17 cellular contexts compared by ENCODE assay signal in genomic region chr2:130354135-130354420, GRCh38. TPM values are rescaled to one million over a fixed set of nuclear protein-coding genes. Genes with fewer than 3 reads are reported as not detected.
DNase-seq lines count a peak whose midpoint lies in the region; ATAC-seq and TF ChIP-seq lines count a peak whose summit lies in the region.
"Had no signal": no experiment of that assay in that cellular context is flagged by ENCODE, and none has a peak within 500 bp of the region (broad histone marks: within the 10 kb centered on the region; RNA-seq: fewer than 3 reads in every experiment).

No MANE protein-coding gene starts in this region.

- H3K27ac ChIP-seq in SK-N-SH (ENCODE audit: low read depth in 2 of 2, low read length in 1 of 2) = no peak overlapping the region
- H3K27ac ChIP-seq in CD4-positive, alpha-beta memory T cell (ENCODE audit: low read depth, low read length) = no peak overlapping the region
- H3K27ac ChIP-seq: brain microvascular endothelial cell had no signal

- H3K4me2 ChIP-seq in SK-N-SH = 0 out of 2 replicates have a peak overlapping the region, but pooled peaks have one; percentile 90

- peak overlapping the region; percentile 68 to 86 (median 83) for H3K4me3 Mint-ChIP-seq in CD4-positive, alpha-beta memory T cell
- H3K4me3 Mint-ChIP-seq in T-helper 17 cell (peak overlapping the region; percentile 86), naive B cell (peak overlapping the region in 6 of 8 donors; percentile 16 to 91 (median 80))

- H3K27me3 Mint-ChIP-seq in CD4-positive, alpha-beta memory T cell = no peaks in the 10 kb centered on the region
- H3K27me3 Mint-ChIP-seq in T-helper 17 cell (no peaks in the 10 kb centered on the region), naive B cell (peaks cover 0 to 11% (median 0%) of the 10 kb centered on the region in 3 donors)

- TF ChIP-seq CTCF in SK-N-SH (IDR thresholded peaks at IDR 0.05) = no peak

- peaks cover 3% of the 10 kb centered on the region for H3F3A ChIP-seq in SK-N-SH (replicated peaks; ENCODE audit: insufficient read depth)

- no peaks in the 10 kb centered on the region; the same call in 1 of the 2 replicates for H3K79me2 ChIP-seq in SK-N-SH (ENCODE audit: insufficient read depth)

- DNase-seq in SK-N-SH = no peak
- DNase-seq in CD4-positive, alpha-beta memory T cell = no peak
- no peak for DNase-seq in T-helper 17 cell
- DNase-seq in naive B cell = no peak
- no peak for DNase-seq in UCSD-AML1 (lab: John Stamatoyannopoulos, UW; ENCODE audit: unreplicated experiment)
- DNase-seq in anterior cingulate cortex (lab: John Stamatoyannopoulos, UW) = no peak
- no peak for DNase-seq in DMS79 (lab: John Stamatoyannopoulos, UW)
- DNase-seq: activated effector memory CD4-positive, alpha-beta T cell treated with Interleukin-2 at 50 U/mL for 16 hours; brain microvascular endothelial cell; kidney glomerular epithelial cell; midbrain; NCI-H774; stimulated activated CD4-positive, alpha-beta T cell treated with anti-CD3 and anti-CD28 coated beads, Interleukin-15, amount 100 ng/mL, for 24 hours; stimulated activated naive CD8-positive, alpha-beta T cell treated with anti-CD3 and anti-CD28 coated beads, Interleukin-15, amount 100 ng/mL, for 72 hours; T1000 had no signal

- peaks cover 0 to 2% of the 10 kb centered on the region in 2 experiments for H3K36me3 ChIP-seq in SK-N-SH (replicated peaks in 1 of 2; ENCODE audit: control insufficient read depth in 1 of 2, insufficient read depth in 2 of 2, low read length in 1 of 2)
- H3K36me3 ChIP-seq in CD4-positive, alpha-beta memory T cell (ENCODE audit: insufficient read depth, low read length) = no peaks in the 10 kb centered on the region
- H3K36me3 ChIP-seq: brain microvascular endothelial cell had no signal

- intact Hi-C loops in CD4-positive, alpha-beta memory T cell (cut with micrococcal nuclease) = no loop called here

- POLR2A ChIA-PET in SK-N-SH (lab: Yijun Ruan, JAX) = interaction anchor here (0.5 to 3.7 kb wide), 2 partner anchors 11 to 166 kb away, joined by 5 to 38 read pairs; partner anchors contain the start of gene IMP4
- POLR2A ChIA-PET in CD4-positive, alpha-beta memory T cell (lab: Charles Lee; ENCODE audit: partially characterized antibody) = interaction anchor here (1.0 to 5.9 kb wide), 4 partner anchors 11 to 173 kb away, joined by 3 to 64 read pairs (median 6); partner anchors contain the start of genes IMP4, MZT2B and SMPD4

- H3K27ac Mint-ChIP-seq in CD4-positive, alpha-beta memory T cell = peak overlapping the region in 1 of 7 donors; percentile 57
- H3K27ac Mint-ChIP-seq in T-helper 17 cell (no peak overlapping the region), naive B cell (peak overlapping the region in 1 of 6 donors; percentile 24)

- no peak overlapping the region for H3K4me3 ChIP-seq in SK-N-SH (ENCODE audit: low read depth in 2 of 2, low read length in 1 of 2)
- H3K4me3 ChIP-seq in CD4-positive, alpha-beta memory T cell (ENCODE audit: low read length in 2 of 2) = no peak overlapping the region

- H3K4me1 Mint-ChIP-seq in CD4-positive, alpha-beta memory T cell = peaks cover 10 to 18% (median 16%) of the 10 kb centered on the region in 4 donors
- H3K4me1 Mint-ChIP-seq in T-helper 17 cell (peaks cover 8% of the 10 kb centered on the region), naive B cell (peaks cover 22 to 32% (median 29%) of the 10 kb centered on the region in 3 donors)

- WGBS in SK-N-SH (ENCODE audit: low lambda C conversion rate) = 80% methylated on average over 1 of the region's 1 CpG

- H2AFZ ChIP-seq in SK-N-SH (ENCODE audit: low read depth) = no peak overlapping the region

- H3K4me1 ChIP-seq in SK-N-SH (ENCODE audit: control insufficient read depth in 1 of 2, insufficient read depth in 2 of 2, low read depth in 1 of 2, low read length in 1 of 2) = peaks cover 0 to 24% of the 10 kb centered on the region in 2 experiments; a peak in 2 of 4 replicates
- peaks cover 14% of the 10 kb centered on the region for H3K4me1 ChIP-seq in CD4-positive, alpha-beta memory T cell (ENCODE audit: insufficient read depth, low read length)

- H3K9ac ChIP-seq in SK-N-SH = no peak overlapping the region

- H3K27me3 ChIP-seq in SK-N-SH (ENCODE audit: insufficient read depth) = no peaks in the 10 kb centered on the region
- H3K27me3 ChIP-seq in CD4-positive, alpha-beta memory T cell (ENCODE audit: insufficient read depth, low read length) = no peaks in the 10 kb centered on the region
- H3K27me3 ChIP-seq: brain microvascular endothelial cell had no signal

- no peaks in the 10 kb centered on the region for H3K9me2 ChIP-seq in SK-N-SH

- peaks cover 0 to 5% of the 10 kb centered on the region in 2 donors for H3K36me3 Mint-ChIP-seq in CD4-positive, alpha-beta memory T cell
- no peaks in the 10 kb centered on the region for H3K36me3 Mint-ChIP-seq in T-helper 17 cell (ENCODE audit: low read depth)
- H3K36me3 Mint-ChIP-seq in naive B cell = no peaks in the 10 kb centered on the region

- peaks cover 0 to 3% (median 0%) of the 10 kb centered on the region in 8 donors for H3K9me3 Mint-ChIP-seq in CD4-positive, alpha-beta memory T cell
- no peaks in the 10 kb centered on the region for H3K9me3 Mint-ChIP-seq in naive B cell
- H3K9me3 Mint-ChIP-seq: stimulated activated naive CD8-positive, alpha-beta T cell treated with anti-CD3 and anti-CD28 coated beads, Interleukin-15, amount 100 ng/mL, for 72 hours had no signal

- TF ChIP-seq RAD21 in SK-N-SH (IDR thresholded peaks at IDR 0.05; ENCODE audit: low read length) = no peak

- TF ChIP-seq EP300 in SK-N-SH (IDR thresholded peaks at IDR 0.05; ENCODE audit: borderline replicate concordance in 1 of 2, low read depth in 1 of 2, low read length in 1 of 2) = no peak

- no peak for ATAC-seq in SK-N-SH treated with all-trans-retinoic acid at 6 μM for 48 hours
- no peak for ATAC-seq in T-helper 17 cell
- ATAC-seq in naive B cell (ENCODE audit: low read depth in 2 of 2) = no peak
- ATAC-seq: stimulated activated naive CD8-positive, alpha-beta T cell treated with anti-CD3 and anti-CD28 coated beads, Interleukin-15, amount 100 ng/mL, for 72 hours had no signal

- CTCF ChIA-PET in SK-N-SH (lab: Yijun Ruan, JAX) = interaction anchor here (0.7 to 1.6 kb wide), 4 partner anchors 11 to 520 kb away, joined by 3 to 10 read pairs (median 3); partner anchors contain the start of genes IMP4 and SMPD4
- CTCF ChIA-PET in CD4-positive, alpha-beta memory T cell (lab: Charles Lee; ENCODE audit: partially characterized antibody) = interaction anchor here (3.0 kb wide), 1 partner anchor 11 kb away, joined by 10 read pairs; the partner anchor contains the start of gene IMP4

- H3K9me3 ChIP-seq in SK-N-SH = no peaks in the 10 kb centered on the region
- no peaks in the 10 kb centered on the region for H3K9me3 ChIP-seq in CD4-positive, alpha-beta memory T cell (ENCODE audit: control insufficient read depth in 1 of 2, low read length in 2 of 2)
- H3K9me3 ChIP-seq in T-helper 17 cell (ENCODE audit: control insufficient read depth, low read length, poor library complexity, severe bottlenecking) = no peaks in the 10 kb centered on the region
- H3K9me3 ChIP-seq: HAP-1 had no signal

- H4K20me1 ChIP-seq in SK-N-SH (ENCODE audit: insufficient read depth) = no peaks in the 10 kb centered on the region

TF ChIP-seq in SK-N-SH treated with all-trans-retinoic acid at 6 μM for 48 hours, 23 proteins besides CTCF, POLR2A, EP300 and RAD21 (continues in another document):
- TF ChIP-seq ZC3H10 (CRISPR knock-in tag; IDR thresholded peaks at IDR 0.05) = no peak
- no peak for TF ChIP-seq ARNTL (CRISPR knock-in tag; IDR thresholded peaks at IDR 0.05; ENCODE audit: borderline replicate concordance, low read depth)
- TF ChIP-seq OSR1 (CRISPR knock-in tag; IDR thresholded peaks at IDR 0.05) = no peak
- TF ChIP-seq PATZ1 (CRISPR knock-in tag; IDR thresholded peaks at IDR 0.05; ENCODE audit: borderline replicate concordance) = no peak
- no peak for TF ChIP-seq ISL1 (CRISPR knock-in tag; IDR thresholded peaks at IDR 0.05)
- TF ChIP-seq BACH2 (CRISPR knock-in tag; IDR thresholded peaks at IDR 0.05; ENCODE audit: borderline replicate concordance) = no peak
- TF ChIP-seq ZFP30 (CRISPR knock-in tag; IDR thresholded peaks at IDR 0.05) = no peak
- no peak for TF ChIP-seq CSDC2 (CRISPR knock-in tag; IDR thresholded peaks at IDR 0.05)

RNA-seq across cellular contexts. Expression of gene PTPN18, which starts 1.8 kb away (rescaled TPM):
- 30.4 and 31.7 TPM in 2 replicates for polyA plus RNA-seq in SK-N-SH (2012; rRNA removed)
- polyA plus RNA-seq in SK-N-SH (2012; cell fraction: cytosol; rRNA removed) = 15.8 and 19.8 TPM in 2 replicates
- polyA plus RNA-seq in SK-N-SH (2012; cell fraction: nucleus; rRNA removed) = 144 and 155 TPM in 2 replicates
- total RNA-seq in CD4-positive, alpha-beta memory T cell = 10 to 100 TPM; 54.9 to 67.2 TPM
- polyA plus RNA-seq in CD4-positive, alpha-beta memory T cell = 10 to 100 TPM; 30.9 to 66.1 TPM
- 100 to 1,000 TPM in 1 of 2 donors, 10 to 100 TPM in 1; 53.2 to 102 TPM for total RNA-seq in T-helper 17 cell
- 10 to 100 TPM; 57.8 to 83.3 (median 68.5) TPM for polyA plus RNA-seq in naive B cell (ENCODE audit: low read depth in 6 of 6)

RNA-seq across cellular contexts. Expression of gene IMP4, which starts 11.4 kb away (rescaled TPM):
- polyA plus RNA-seq in SK-N-SH (2012; rRNA removed) (247 and 252 TPM in 2 replicates), naive B cell (ENCODE audit: low read depth in 6 of 6) (100 to 1,000 TPM in 2 of 6 donors, 10 to 100 TPM in 4; 62.0 to 112 (median 85.3) TPM)
- polyA plus RNA-seq in SK-N-SH (2012; cell fraction: cytosol; rRNA removed) = 119 and 157 TPM in 2 replicates
- 491 and 516 TPM in 2 replicates for polyA plus RNA-seq in SK-N-SH (2012; cell fraction: nucleus; rRNA removed)
- 10 to 100 TPM; 72.6 to 73.9 TPM for total RNA-seq in CD4-positive, alpha-beta memory T cell
- polyA plus RNA-seq in CD4-positive, alpha-beta memory T cell = 10 to 100 TPM; 92.8 to 96.7 TPM
- 10 to 100 TPM; 59.3 to 65.6 TPM for total RNA-seq in T-helper 17 cell
